Comparison of ENCODE assay signal across 8 cellular contexts in genomic region chr10:13891542-13892431, GRCh38.
DNase-seq lines count a peak whose midpoint lies in the region; ATAC-seq and TF ChIP-seq lines count a peak whose summit lies in the region.

No MANE protein-coding gene starts in this region.

- no peaks in the 10 kb centered on the region for H3K36me3 Mint-ChIP-seq in activated naive CD4-positive, alpha-beta T cell treated with anti-CD3 and anti-CD28 coated beads, Interleukin-2, amount 50 U/mL, for 24 hours

- H3K4me1 Mint-ChIP-seq in activated naive CD4-positive, alpha-beta T cell treated with anti-CD3 and anti-CD28 coated beads, Interleukin-2, amount 50 U/mL, for 24 hours, result peaks cover 25% of the 10 kb centered on the region

- TF ChIP-seq CTCF in gastrocnemius medialis (IDR thresholded peaks at IDR 0.05 in 4 of 5, conservative IDR thresholded peaks at IDR 0.05 in 1 of 5), result no peak

- no peaks in the 10 kb centered on the region for H3K9me3 Mint-ChIP-seq in activated naive CD4-positive, alpha-beta T cell treated with anti-CD3 and anti-CD28 coated beads, Interleukin-2, amount 50 U/mL, for 24 hours

- peak overlapping the region; percentile 82 for H3K4me3 Mint-ChIP-seq in activated naive CD4-positive, alpha-beta T cell treated with anti-CD3 and anti-CD28 coated beads, Interleukin-2, amount 50 U/mL, for 24 hours

- peaks cover 46% of the 10 kb centered on the region for H3K27me3 Mint-ChIP-seq in activated naive CD4-positive, alpha-beta T cell treated with anti-CD3 and anti-CD28 coated beads, Interleukin-2, amount 50 U/mL, for 24 hours

- ATAC-seq in gastrocnemius medialis, result no peak

- no peak for TF ChIP-seq POLR2A in gastrocnemius medialis (IDR thresholded peaks at IDR 0.05)

- H3K27ac Mint-ChIP-seq in activated naive CD4-positive, alpha-beta T cell treated with anti-CD3 and anti-CD28 coated beads, Interleukin-2, amount 50 U/mL, for 24 hours, result no peak overlapping the region

- H3K36me3 ChIP-seq in gastrocnemius medialis, result no peaks in the 10 kb centered on the region

- in situ Hi-C loops in gastrocnemius medialis (cut with MboI; ENCODE audit: low sequenced_read_pairs in 4 of 4), result no loop called here
- in situ Hi-C loops in G401 (cut with HindIII; ENCODE audit: low sequenced_read_pairs), result no loop called here

- H3K9me3 ChIP-seq in gastrocnemius medialis, result no peaks in the 10 kb centered on the region

- peaks cover 0 to 3% of the 10 kb centered on the region in 2 donors for H3K4me1 ChIP-seq in gastrocnemius medialis

- peak overlapping the region; percentile 68 to 73 (median 70) for H3K27ac ChIP-seq in gastrocnemius medialis

- peaks cover 7 to 10% (median 9%) of the 10 kb centered on the region in 3 donors for H3K27me3 ChIP-seq in gastrocnemius medialis

- DNase-seq in stimulated activated CD4-positive, alpha-beta T cell treated with anti-CD3 and anti-CD28 coated beads, Interleukin-15, amount 100 ng/mL, for 24 hours, result peak; percentile 41
- no peak for DNase-seq in stimulated activated CD4-positive, alpha-beta T cell treated with anti-CD3 and anti-CD28 coated beads, Interleukin-1b, Interleukin-23, amount 100 ng/mL, for 48 hours
- DNase-seq in hepatic stellate cell (ENCODE audit: low spot score), result peak; percentile 27
- no peak for DNase-seq in gastrocnemius medialis
- no peak for DNase-seq in NCI-H2107 (lab: John Stamatoyannopoulos, UW)
- DNase-seq in HT-29 (ENCODE audit: low spot score), result no peak
- no peak for DNase-seq in G401 (ENCODE audit: low spot score)

- intact Hi-C loops in gastrocnemius medialis (cut with DNase I; ENCODE audit: low total_unique reads), result loop anchor here (10.0 kb wide), 1 partner anchor 63 kb away; no protein-coding TSS in a partner anchor

- H3K4me3 ChIP-seq in gastrocnemius medialis, result peak overlapping the region; percentile 56 to 62 (median 59)

Comparison
In these comparisons a context has a peak if more than half of its experiments do, and no peak if none do; other contexts are left out.
1. DNase-seq: peak in stimulated activated CD4-positive, alpha-beta T cell treated with anti-CD3 and anti-CD28 coated beads, Interleukin-15, amount 100 ng/mL, for 24 hours (single experiment) and hepatic stellate cell (single experiment); none in stimulated activated CD4-positive, alpha-beta T cell treated with anti-CD3 and anti-CD28 coated beads, Interleukin-1b, Interleukin-23, amount 100 ng/mL, for 48 hours (single experiment), gastrocnemius medialis (0 of 2), NCI-H2107 (single experiment), HT-29 (single experiment) and G401 (single experiment).